1 cellular context compared by ENCODE assay signal in genomic region chr15:77631790-77632551, GRCh38.
TF ChIP-seq lines count a peak whose summit lies in the region.

No MANE protein-coding gene starts in this region.

TF ChIP-seq in IMR-90, 13 proteins besides CTCF, POLR2A, EP300 and RAD21 (continued from another document):
- TF ChIP-seq ELK1 (IDR thresholded peaks at IDR 0.05; ENCODE audit: borderline replicate concordance, low read depth, low read length): no peak
- no peak for TF ChIP-seq CHD1 (IDR thresholded peaks at IDR 0.05; ENCODE audit: low read depth, low read length)
- no peak for TF ChIP-seq MXI1 (IDR thresholded peaks at IDR 0.05; ENCODE audit: borderline replicate concordance, low read depth, low read length)
